ENCODE assay signal across 28 cellular contexts in the genomic region with DNA sequence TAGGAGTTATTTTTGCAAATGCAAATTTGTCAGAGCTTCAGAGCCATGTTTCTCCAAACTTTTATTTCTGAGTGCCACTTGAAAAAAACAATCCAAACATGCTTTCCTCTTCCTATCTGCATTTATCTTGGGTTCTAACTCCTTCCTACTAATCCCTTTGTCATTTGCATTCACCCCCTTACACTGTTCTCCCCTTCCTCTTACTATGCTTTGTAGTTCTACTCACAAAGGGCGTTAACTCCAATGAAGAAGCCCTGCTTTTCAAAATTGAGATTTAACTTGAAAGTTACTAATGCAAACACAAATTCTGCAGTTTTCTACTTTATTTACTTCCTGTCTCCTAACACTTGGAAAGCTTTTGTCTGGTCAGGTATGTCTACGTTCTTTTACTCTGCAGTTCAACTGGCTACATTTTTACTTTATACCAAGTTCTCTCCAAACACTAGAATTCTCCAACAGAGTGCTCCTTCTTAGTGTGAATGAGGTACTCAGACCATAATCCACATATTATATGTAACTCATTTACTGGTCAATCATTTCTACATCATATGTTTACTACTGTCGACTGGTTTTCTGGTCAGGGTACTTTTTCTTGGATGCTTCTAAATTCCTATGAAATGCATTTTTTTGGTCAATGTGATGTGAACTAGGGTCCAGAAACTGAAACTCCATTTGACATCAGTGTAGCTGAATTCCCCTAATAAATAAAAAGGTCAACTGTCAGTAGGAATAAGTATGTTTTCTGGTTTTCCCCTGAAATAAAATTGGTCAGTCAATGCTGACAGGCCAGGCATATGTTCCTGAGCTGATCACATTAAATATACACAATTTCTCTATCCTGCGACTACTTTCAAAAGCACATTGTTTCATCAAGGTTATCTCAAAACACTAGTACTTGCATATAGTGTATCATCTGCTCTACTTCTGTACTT. TPM values are rescaled to one million over a fixed set of nuclear protein-coding genes. Genes with fewer than 3 reads are reported as not detected.
DNase-seq lines count a peak whose midpoint lies in the region; ATAC-seq, FAIRE-seq and TF ChIP-seq lines count a peak whose summit lies in the region.
"Had no signal": no experiment of that assay in that cellular context is flagged by ENCODE, and none has a peak within 500 bp of the region (broad histone marks: within the 10 kb centered on the region; RNA-seq: fewer than 3 reads in every experiment).

No MANE protein-coding gene starts in this region.

- no peak overlapping the region for H3K4me3 ChIP-seq in astrocyte (ENCODE audit: insufficient read depth, low read depth, low read length)
- H3K4me3 ChIP-seq: BLaER1, SJCRH30 had no signal

- no peak for ATAC-seq in natural killer cell
- ATAC-seq: Panc1 had no signal

- FAIRE-seq in astrocyte (lab: Jason Lieb, UNC) = no peak
- FAIRE-seq: A204.1, G401.6 had no signal

- peaks cover 17% of the 10 kb centered on the region for H3K79me2 ChIP-seq in astrocyte (ENCODE audit: insufficient read depth, low read length)

- H3K9me3 ChIP-seq in astrocyte (ENCODE audit: insufficient read depth, low read depth, low read length) = no peaks in the 10 kb centered on the region
- H3K9me3 ChIP-seq: BLaER1, SJCRH30 had no signal

- H3K27ac Mint-ChIP-seq in activated CD4-positive, alpha-beta memory T cell treated with anti-CD3 and anti-CD28 coated beads for 36 hours = peak overlapping the region; percentile 7
- H3K27ac Mint-ChIP-seq in activated CD4-positive, alpha-beta memory T cell treated with anti-CD3 and anti-CD28 coated beads, Interleukin-2, amount 10 ng/mL, durations not matched to agents 7 days and 5 days = no peak overlapping the region
- peak overlapping the region; percentile 30 for H3K27ac Mint-ChIP-seq in astrocyte (ENCODE audit: unreplicated experiment)
- peak overlapping the region; percentile 44 to 81 for H3K27ac Mint-ChIP-seq in natural killer cell
- H3K27ac Mint-ChIP-seq: dendritic cell treated with granulocyte-macrophage colony-stimulating factor and Interleukin-4, amounts not matched to agents 40 ng/mL and 50 ng/mL, for 4 days had no signal

- intact Hi-C loops in activated CD4-positive, alpha-beta memory T cell treated with anti-CD3 and anti-CD28 coated beads for 36 hours (cut with micrococcal nuclease) = no loop called here
- intact Hi-C loops in natural killer cell (cut with micrococcal nuclease) = no loop called here

- no peaks in the 10 kb centered on the region for H3K27me3 ChIP-seq in astrocyte (ENCODE audit: insufficient read depth, low read length)
- H3K27me3 ChIP-seq: BLaER1, SJCRH30 had no signal

- peak; percentile 18 for TF ChIP-seq POLR2A in GM19099 (IDR thresholded peaks at IDR 0.05; ENCODE audit: extremely low read depth, insufficient read length, low read depth)

- H3K36me3 ChIP-seq in astrocyte (ENCODE audit: insufficient read depth, low read length) = peaks cover 77% of the 10 kb centered on the region

- POLR2A ChIA-PET in activated CD4-positive, alpha-beta memory T cell treated with anti-CD3 and anti-CD28 coated beads for 36 hours (lab: Charles Lee) = no interaction called here
- POLR2A ChIA-PET in activated CD4-positive, alpha-beta memory T cell treated with anti-CD3 and anti-CD28 coated beads, Interleukin-2, amount 10 ng/mL, durations not matched to agents 7 days and 5 days (lab: Charles Lee) = interaction anchor here (1.1 kb wide), 1 partner anchor 9 kb away, joined by 4 read pairs; no protein-coding TSS in a partner anchor

- H3K4me1 ChIP-seq in astrocyte (ENCODE audit: insufficient read depth, low read length) = no peaks in the 10 kb centered on the region
- H3K4me1 ChIP-seq: BLaER1, SJCRH30 had no signal

- H4K20me1 ChIP-seq in astrocyte (ENCODE audit: insufficient read depth, low read length) = peaks cover 93% of the 10 kb centered on the region

- CTCF ChIA-PET in activated CD4-positive, alpha-beta memory T cell treated with anti-CD3 and anti-CD28 coated beads for 36 hours (lab: Charles Lee) = interaction anchor here (1.1 kb wide), 1 partner anchor 36 kb away, joined by 4 read pairs; no protein-coding TSS in a partner anchor
- CTCF ChIA-PET in activated CD4-positive, alpha-beta memory T cell treated with anti-CD3 and anti-CD28 coated beads, Interleukin-2, amount 10 ng/mL, durations not matched to agents 7 days and 5 days (lab: Charles Lee) = no interaction called here

- H2AFZ ChIP-seq in astrocyte (ENCODE audit: low read depth, low read length) = no peak overlapping the region

- peaks cover 71% of the 10 kb centered on the region for H3K36me3 Mint-ChIP-seq in activated CD4-positive, alpha-beta memory T cell treated with anti-CD3 and anti-CD28 coated beads for 36 hours
- peaks cover 94% of the 10 kb centered on the region for H3K36me3 Mint-ChIP-seq in activated CD4-positive, alpha-beta memory T cell treated with anti-CD3 and anti-CD28 coated beads, Interleukin-2, amount 10 ng/mL, durations not matched to agents 7 days and 5 days (ENCODE audit: low read depth)
- H3K36me3 Mint-ChIP-seq in astrocyte (ENCODE audit: low read depth, unreplicated experiment) (peaks cover 40% of the 10 kb centered on the region), natural killer cell (peaks cover 46% of the 10 kb centered on the region)

- no peaks in the 10 kb centered on the region for H3K9me3 Mint-ChIP-seq in activated CD4-positive, alpha-beta memory T cell treated with anti-CD3 and anti-CD28 coated beads for 36 hours
- no peaks in the 10 kb centered on the region for H3K9me3 Mint-ChIP-seq in activated CD4-positive, alpha-beta memory T cell treated with anti-CD3 and anti-CD28 coated beads, Interleukin-2, amount 10 ng/mL, durations not matched to agents 7 days and 5 days
- no peaks in the 10 kb centered on the region for H3K9me3 Mint-ChIP-seq in astrocyte (ENCODE audit: unreplicated experiment)
- H3K9me3 Mint-ChIP-seq in natural killer cell = no peaks in the 10 kb centered on the region
- H3K9me3 Mint-ChIP-seq: activated naive CD4-positive, alpha-beta T cell treated with anti-CD3 and anti-CD28 coated beads, Interleukin-2, amount 50 U/mL, for 72 hours; dendritic cell treated with granulocyte-macrophage colony-stimulating factor and Interleukin-4, amounts not matched to agents 40 ng/mL and 50 ng/mL, for 4 days; neural crest cell had no signal

- H3K4me1 Mint-ChIP-seq in activated CD4-positive, alpha-beta memory T cell treated with anti-CD3 and anti-CD28 coated beads for 36 hours (ENCODE audit: low read depth) = peaks cover 25% of the 10 kb centered on the region
- peaks cover 7% of the 10 kb centered on the region for H3K4me1 Mint-ChIP-seq in activated CD4-positive, alpha-beta memory T cell treated with anti-CD3 and anti-CD28 coated beads, Interleukin-2, amount 10 ng/mL, durations not matched to agents 7 days and 5 days
- peaks cover 26% of the 10 kb centered on the region for H3K4me1 Mint-ChIP-seq in astrocyte (ENCODE audit: low read depth, unreplicated experiment)
- peaks cover 45 to 63% of the 10 kb centered on the region in 2 donors for H3K4me1 Mint-ChIP-seq in natural killer cell

- H3K27me3 Mint-ChIP-seq in activated CD4-positive, alpha-beta memory T cell treated with anti-CD3 and anti-CD28 coated beads for 36 hours = no peaks in the 10 kb centered on the region
- H3K27me3 Mint-ChIP-seq in activated CD4-positive, alpha-beta memory T cell treated with anti-CD3 and anti-CD28 coated beads, Interleukin-2, amount 10 ng/mL, durations not matched to agents 7 days and 5 days = no peaks in the 10 kb centered on the region
- H3K27me3 Mint-ChIP-seq in astrocyte (ENCODE audit: low read depth, unreplicated experiment) (no peaks in the 10 kb centered on the region), natural killer cell (ENCODE audit: low read depth in 2 of 2) (no peaks in the 10 kb centered on the region)
- H3K27me3 Mint-ChIP-seq: dendritic cell treated with granulocyte-macrophage colony-stimulating factor and Interleukin-4, amounts not matched to agents 40 ng/mL and 50 ng/mL, for 4 days had no signal

- no peak overlapping the region for H3K4me2 ChIP-seq in astrocyte (ENCODE audit: low read length)
- H3K4me2 ChIP-seq: BLaER1 had no signal

- peak overlapping the region; percentile 4 for H3K4me3 Mint-ChIP-seq in activated CD4-positive, alpha-beta memory T cell treated with anti-CD3 and anti-CD28 coated beads for 36 hours
- H3K4me3 Mint-ChIP-seq in activated CD4-positive, alpha-beta memory T cell treated with anti-CD3 and anti-CD28 coated beads, Interleukin-2, amount 10 ng/mL, durations not matched to agents 7 days and 5 days = no peak overlapping the region
- H3K4me3 Mint-ChIP-seq in astrocyte (ENCODE audit: unreplicated experiment) = no peak overlapping the region
- no peak overlapping the region for H3K4me3 Mint-ChIP-seq in natural killer cell
- H3K4me3 Mint-ChIP-seq: dendritic cell treated with granulocyte-macrophage colony-stimulating factor and Interleukin-4, amounts not matched to agents 40 ng/mL and 50 ng/mL, for 4 days; neural crest cell had no signal

- no peak overlapping the region for H3K9ac ChIP-seq in astrocyte (ENCODE audit: low read length)
- H3K9ac ChIP-seq: BLaER1 had no signal

- no peak overlapping the region for H3K27ac ChIP-seq in astrocyte (ENCODE audit: low read depth, low read length)
- H3K27ac ChIP-seq: BLaER1, SJCRH30 had no signal

- DNase-seq in activated CD4-positive, alpha-beta memory T cell treated with anti-CD3 and anti-CD28 coated beads for 36 hours = no peak
- no peak for DNase-seq in activated CD4-positive, alpha-beta memory T cell treated with anti-CD3 and anti-CD28 coated beads, Interleukin-2, amount 10 ng/mL, durations not matched to agents 7 days and 5 days
- DNase-seq in astrocyte (ENCODE audit: low read depth) (no peak), natural killer cell (no peak), ecto neural progenitor cell (ENCODE audit: low spot score) (no peak), GOT3 (lab: John Stamatoyannopoulos, UW) (no peak)
- no peak for DNase-seq in effector CD8-positive, alpha-beta T cell (lab: John Stamatoyannopoulos, UW)
- DNase-seq: activated CD8-positive, alpha-beta memory T cell treated with anti-CD3 and anti-CD28 coated beads, Interleukin-2, amount 50 U/mL, for 4 hours; DMS 273 treated with DMSO at 0.1 percent for 48 hours; erythroblast; foreskin melanocyte; IMR-90; MM.1S; NCI-H1694; NCI-H226; SJCRH30; stimulated activated CD4-positive, alpha-beta T cell treated with anti-CD3 and anti-CD28 coated beads, Interleukin-4, amount 100 ng/mL, for 4 hours had no signal

- TF ChIP-seq CTCF in astrocyte (IDR thresholded peaks at IDR 0.05; ENCODE audit: insufficient read depth, low read depth, low read length) (no peak), natural killer cell (IDR thresholded peaks at IDR 0.05) (no peak)

RNA-seq across cellular contexts. Expression of gene OR5AU1, which starts 51.2 kb away (rescaled TPM):
- total RNA-seq in activated CD4-positive, alpha-beta memory T cell treated with anti-CD3 and anti-CD28 coated beads for 36 hours = not detected
- not detected for total RNA-seq in activated CD4-positive, alpha-beta memory T cell treated with anti-CD3 and anti-CD28 coated beads, Interleukin-2, amount 10 ng/mL, durations not matched to agents 7 days and 5 days
- total RNA-seq in astrocyte (not detected in 2 replicates), natural killer cell (not detected)
- total RNA-seq: activated naive CD4-positive, alpha-beta T cell treated with anti-CD3 and anti-CD28 coated beads, Interleukin-2, amount 50 U/mL, for 72 hours; IMR-90; mesenteric fat pad; neural crest cell; pulmonary artery endothelial cell; SJCRH30; temporal lobe had no signal
